ENCODE assay signal across 11 cellular contexts in genomic region chr2:150107816-150108215, GRCh38.
"Had no signal": no experiment of that assay in that cellular context is flagged by ENCODE, and none has a peak within 500 bp of the region (broad histone marks: within the 10 kb centered on the region; RNA-seq: fewer than 3 reads in every experiment).

No MANE protein-coding gene starts in this region.

- H3K9me3 Mint-ChIP-seq: stimulated activated effector memory CD8-positive, alpha-beta T cell treated with anti-CD3 and anti-CD28 coated beads, Interleukin-12 subunit alpha, Interleukin-12 subunit beta, amount 100 ng/mL, for 72 hours had no signal

- H3K4me3 ChIP-seq: ascending aorta, cardiac muscle cell, esophagus muscularis mucosa, left ventricle myocardium inferior, pancreas, thoracic aorta had no signal

- H3K36me3 Mint-ChIP-seq: memory B cell; naive thymus-derived CD8-positive, alpha-beta T cell; stimulated activated effector memory CD8-positive, alpha-beta T cell treated with anti-CD3 and anti-CD28 coated beads, Interleukin-12 subunit alpha, Interleukin-12 subunit beta, amount 100 ng/mL, for 72 hours had no signal

- H3K4me1 ChIP-seq: ascending aorta, esophagus muscularis mucosa, pancreas had no signal

- H3K27ac Mint-ChIP-seq: activated T-helper 17 cell treated with anti-CD3 and anti-CD28 coated beads, Interleukin-2, amount 50 U/mL, for 72 hours; memory B cell; naive thymus-derived CD8-positive, alpha-beta T cell; stimulated activated effector memory CD8-positive, alpha-beta T cell treated with anti-CD3 and anti-CD28 coated beads, Interleukin-12 subunit alpha, Interleukin-12 subunit beta, amount 100 ng/mL, for 72 hours had no signal

- H3K27me3 ChIP-seq: ascending aorta, cardiac muscle cell, esophagus muscularis mucosa, pancreas had no signal

- H3K36me3 ChIP-seq: ascending aorta, cardiac muscle cell, esophagus muscularis mucosa, left ventricle myocardium inferior, pancreas, thoracic aorta had no signal

- H3K4me3 Mint-ChIP-seq: activated T-helper 17 cell treated with anti-CD3 and anti-CD28 coated beads, Interleukin-2, amount 50 U/mL, for 72 hours; memory B cell; naive thymus-derived CD8-positive, alpha-beta T cell; stimulated activated effector memory CD8-positive, alpha-beta T cell treated with anti-CD3 and anti-CD28 coated beads, Interleukin-12 subunit alpha, Interleukin-12 subunit beta, amount 100 ng/mL, for 72 hours had no signal

- H3K4me1 Mint-ChIP-seq: activated T-helper 17 cell treated with anti-CD3 and anti-CD28 coated beads, Interleukin-2, amount 50 U/mL, for 72 hours; memory B cell; naive thymus-derived CD8-positive, alpha-beta T cell; stimulated activated effector memory CD8-positive, alpha-beta T cell treated with anti-CD3 and anti-CD28 coated beads, Interleukin-12 subunit alpha, Interleukin-12 subunit beta, amount 100 ng/mL, for 72 hours had no signal

- H3K27ac ChIP-seq: ascending aorta, cardiac muscle cell, esophagus muscularis mucosa, left ventricle myocardium inferior, pancreas, thoracic aorta had no signal

- H3K9me3 ChIP-seq: ascending aorta, esophagus muscularis mucosa, left ventricle myocardium inferior, pancreas, thoracic aorta had no signal

- DNase-seq: activated naive CD4-positive, alpha-beta T cell treated with Interleukin-2 at 50 U/mL for 16 hours; left ventricle myocardium inferior; naive thymus-derived CD8-positive, alpha-beta T cell; pancreas had no signal

- H3K27me3 Mint-ChIP-seq: activated T-helper 17 cell treated with anti-CD3 and anti-CD28 coated beads, Interleukin-2, amount 50 U/mL, for 72 hours; memory B cell; naive thymus-derived CD8-positive, alpha-beta T cell had no signal
